20 cellular contexts compared by ENCODE assay signal in genomic region chr6:42720739-42721138, GRCh38.
DNase-seq lines count a peak whose midpoint lies in the region; TF ChIP-seq lines count a peak whose summit lies in the region.
"Had no signal": no experiment of that assay in that cellular context is flagged by ENCODE, and none has a peak within 500 bp of the region (broad histone marks: within the 10 kb centered on the region; RNA-seq: fewer than 3 reads in every experiment).

No MANE protein-coding gene starts in this region.

- peak; percentile 37 for DNase-seq in NCI-H82 (lab: John Stamatoyannopoulos, UW)
- no peak for DNase-seq in NCI-H82 treated with DMSO at 0.1 percent for 48 hours (lab: John Stamatoyannopoulos, UW; ENCODE audit: unreplicated experiment)
- DNase-seq in RKO (ENCODE audit: low spot score) = peak; percentile 33
- peak; percentile 66 for DNase-seq in epithelial cell of esophagus (ENCODE audit: low read depth)
- DNase-seq in GM10266 (ENCODE audit: extremely low spot score) = no peak
- no peak for DNase-seq in T-helper 9 cell
- DNase-seq in KG1 (lab: John Stamatoyannopoulos, UW) = no peak
- no peak for DNase-seq in stimulated activated CD4-positive, alpha-beta T cell treated with anti-CD3 and anti-CD28 coated beads, Interleukin-4, amount 100 ng/mL, for 24 hours
- DNase-seq: activated CD4-positive, CD25-positive, alpha-beta regulatory T cell; activated CD8-positive, alpha-beta T cell treated with anti-CD3 and anti-CD28 coated beads, Interleukin-2, amount 10 ng/mL, durations not matched to agents 7 days and 5 days; activated naive CD8-positive, alpha-beta T cell treated with anti-CD3 and anti-CD28 coated beads for 36 hours; activated T-cell treated with anti-CD3 and anti-CD28 coated beads, Interleukin-2, amount 50 U/mL, for 72 hours; effector memory CD4-positive, alpha-beta T cell; KBM-7; NCI-H1105 treated with DMSO at 0.1 percent for 48 hours; NCI-H774; stimulated activated naive B cell treated with anti-CD40 and anti-IgM and Interleukin-4, amounts not matched to agents 10 μg/mL and 1 μg/mL and 100 μg/mL, for 72 hours; T-cell; tibial artery had no signal

- H3K4me3 ChIP-seq in epithelial cell of esophagus (ENCODE audit: low read length) = no peak overlapping the region
- H3K4me3 ChIP-seq: hepatocyte, tibial artery had no signal

- TF ChIP-seq CTCF in epithelial cell of esophagus (IDR thresholded peaks at IDR 0.05; ENCODE audit: insufficient read depth, low read depth, low read length, missing control alignments) = no peak
- no peak for TF ChIP-seq CTCF in GM10266 (IDR thresholded peaks at IDR 0.05; ENCODE audit: control insufficient read depth, insufficient read depth, low read depth, missing control alignments)

Comparison
In these comparisons a context has a peak if more than half of its experiments do, and no peak if none do; other contexts are left out.
1. DNase-seq: peak in NCI-H82 (single experiment), RKO (single experiment) and epithelial cell of esophagus (single experiment); none in NCI-H82 treated with DMSO at 0.1 percent for 48 hours (single experiment), GM10266 (single experiment), T-helper 9 cell (single experiment), KG1 (single experiment) and stimulated activated CD4-positive, alpha-beta T cell treated with anti-CD3 and anti-CD28 coated beads, Interleukin-4, amount 100 ng/mL, for 24 hours (single experiment).